8 cellular contexts compared by ENCODE assay signal in genomic region chr7:74174606-74175082, GRCh38. TPM values are rescaled to one million over a fixed set of nuclear protein-coding genes. Genes with fewer than 3 reads are reported as not detected.
DNase-seq lines count a peak whose midpoint lies in the region; ATAC-seq, FAIRE-seq and TF ChIP-seq lines count a peak whose summit lies in the region.

No MANE protein-coding gene starts in this region.

- intact Hi-C loops in natural killer cell (cut with micrococcal nuclease): loop anchor here (1.0 to 10.0 kb wide), 3 partner anchors 80 to 110 kb away; partner anchors contain the start of gene RFC2
- intact Hi-C loops in thyroid gland (cut with DNase I): no loop called here

- H3K36me3 ChIP-seq in MM.1S (replicated peaks; ENCODE audit: insufficient read depth, low read length) (no peaks in the 10 kb centered on the region), fibroblast of lung (ENCODE audit: control insufficient read depth, insufficient read depth, low read length) (peaks cover 4% of the 10 kb centered on the region), thyroid gland (no peaks in the 10 kb centered on the region)

- ATAC-seq in activated T-cell treated with anti-CD3 and anti-CD28 coated beads, Interleukin-2, amount 50 U/mL, for 4 hours: peak; percentile 53 to 56
- ATAC-seq in natural killer cell: peak; percentile 42 to 53 (median 49)

- H3K9me3 ChIP-seq in MM.1S (replicated peaks; ENCODE audit: insufficient read depth, low read length): no peaks in the 10 kb centered on the region
- H3K9me3 ChIP-seq in fibroblast of lung (ENCODE audit: control insufficient read depth, insufficient read depth, low read depth, low read length): no peaks in the 10 kb centered on the region
- no peaks in the 10 kb centered on the region for H3K9me3 ChIP-seq in thyroid gland

- WGBS in thyroid gland, 2 donors: 0 to 1% methylated on average over 7 to 9 of the region's 43 CpGs

- H3K36me3 Mint-ChIP-seq in activated T-cell treated with anti-CD3 and anti-CD28 coated beads, Interleukin-2, amount 50 U/mL, for 4 hours (ENCODE audit: insufficient read depth): peaks cover 19% of the 10 kb centered on the region
- H3K36me3 Mint-ChIP-seq in natural killer cell: no peaks in the 10 kb centered on the region

- H3K27ac ChIP-seq in MM.1S (ENCODE audit: low read length) (peak overlapping the region; percentile 54; the same call in 1 of the 2 replicates), fibroblast of lung (ENCODE audit: insufficient read depth, low read length) (peak overlapping the region; percentile 96), thyroid gland (peak overlapping the region; percentile 79 to 94 (median 91))

- peak overlapping the region; percentile 92 for H3K4me3 Mint-ChIP-seq in activated T-cell treated with anti-CD3 and anti-CD28 coated beads, Interleukin-2, amount 50 U/mL, for 4 hours
- peak overlapping the region; percentile 95 for H3K4me3 Mint-ChIP-seq in natural killer cell

- H3K9ac ChIP-seq in MM.1S (ENCODE audit: low read length) (peak overlapping the region; percentile 95), fibroblast of lung (ENCODE audit: insufficient read depth, low read length) (peak overlapping the region; percentile 96)

- H3K4me3 ChIP-seq in GM12864 (ENCODE audit: low read depth, low read length) (peak overlapping the region; percentile 100), MM.1S (ENCODE audit: low read length) (peak overlapping the region; percentile 97), fibroblast of lung (replicated peaks in 1 of 4; ENCODE audit: control extremely low read depth in 1 of 4, insufficient read depth in 1 of 4, low read depth in 3 of 4, low read length in 4 of 4) (peak overlapping the region; percentile 55 to 96 (median 90)), thyroid gland (replicated peaks in 1 of 3) (peak overlapping the region; percentile 65 to 97 (median 76))

- H3K4me1 ChIP-seq in MM.1S (ENCODE audit: low read length) (peaks cover 6% of the 10 kb centered on the region), fibroblast of lung (ENCODE audit: control insufficient read depth, extremely low read depth, insufficient read depth, low read length) (peaks cover 15% of the 10 kb centered on the region), thyroid gland (peaks cover 50 to 53% of the 10 kb centered on the region in 2 donors)

- H3K27me3 Mint-ChIP-seq in activated T-cell treated with anti-CD3 and anti-CD28 coated beads, Interleukin-2, amount 50 U/mL, for 4 hours (ENCODE audit: low read depth): no peaks in the 10 kb centered on the region
- no peaks in the 10 kb centered on the region for H3K27me3 Mint-ChIP-seq in natural killer cell (ENCODE audit: low read depth in 2 of 2)

- no peak for TF ChIP-seq CTCF in GM12864 (IDR thresholded peaks at IDR 0.05; ENCODE audit: low read depth, low read length, missing control alignments)
- no peak for TF ChIP-seq CTCF in MM.1S (IDR thresholded peaks at IDR 0.05; ENCODE audit: low read length)
- no peak for TF ChIP-seq CTCF in fibroblast of lung (conservative IDR thresholded peaks at IDR 0.05 in 1 of 2, IDR thresholded peaks at IDR 0.05 in 1 of 2; ENCODE audit: low read depth in 1 of 2, low read length in 2 of 2)
- TF ChIP-seq CTCF in natural killer cell (IDR thresholded peaks at IDR 0.05): no peak
- TF ChIP-seq CTCF in thyroid gland (IDR thresholded peaks at IDR 0.05): no peak

- H2AFZ ChIP-seq in MM.1S (ENCODE audit: low read length): no peak overlapping the region
- no peak overlapping the region for H2AFZ ChIP-seq in fibroblast of lung (ENCODE audit: low read length)

- no peaks in the 10 kb centered on the region for H3K27me3 ChIP-seq in MM.1S (replicated peaks; ENCODE audit: insufficient read depth, low read length)
- no peaks in the 10 kb centered on the region for H3K27me3 ChIP-seq in fibroblast of lung (ENCODE audit: control insufficient read depth, insufficient read depth, low read length)
- H3K27me3 ChIP-seq in thyroid gland: no peaks in the 10 kb centered on the region

- peaks cover 59% of the 10 kb centered on the region for H3K79me2 ChIP-seq in MM.1S (ENCODE audit: low read length)
- peaks cover 54% of the 10 kb centered on the region for H3K79me2 ChIP-seq in fibroblast of lung (ENCODE audit: control insufficient read depth, insufficient read depth, low read length)

- H3F3A ChIP-seq in MM.1S (ENCODE audit: insufficient read depth, low read length): peaks cover 3% of the 10 kb centered on the region; the same call in 1 of the 2 replicates

- peak overlapping the region; percentile 91 to 92 for H3K27ac Mint-ChIP-seq in natural killer cell

- no peaks in the 10 kb centered on the region for H3K9me2 ChIP-seq in MM.1S (replicated peaks; ENCODE audit: insufficient read depth, low read length)

- H3K9me3 Mint-ChIP-seq in activated T-cell treated with anti-CD3 and anti-CD28 coated beads, Interleukin-2, amount 50 U/mL, for 4 hours: no peaks in the 10 kb centered on the region
- H3K9me3 Mint-ChIP-seq in natural killer cell: no peaks in the 10 kb centered on the region

- TF ChIP-seq POLR2A in H54 (IDR thresholded peaks at IDR 0.05; ENCODE audit: low read depth, low read length) (no peak), thyroid gland (IDR thresholded peaks at IDR 0.05) (no peak)

- H3K4me2 ChIP-seq in MM.1S (ENCODE audit: low read depth, low read length) (peak overlapping the region; percentile 55), fibroblast of lung (ENCODE audit: extremely low read depth, insufficient read depth, low read length) (peak overlapping the region; percentile 98)

- peaks cover 49% of the 10 kb centered on the region for H3K4me1 Mint-ChIP-seq in activated T-cell treated with anti-CD3 and anti-CD28 coated beads, Interleukin-2, amount 50 U/mL, for 4 hours (ENCODE audit: low read depth)
- H3K4me1 Mint-ChIP-seq in natural killer cell: peaks cover 39 to 42% of the 10 kb centered on the region in 2 donors

- DNase-seq in GM12864 (ENCODE audit: low read depth) (no peak), H54 (ENCODE audit: insufficient read length, low spot score) (peak; percentile 27), MM.1S (peak; percentile 31), fibroblast of lung (ENCODE audit: low read depth in 2 of 2) (peak; percentile 51 to 75), natural killer cell (no peak), thyroid gland (peak; percentile 37 to 46), SKM-1 (lab: John Stamatoyannopoulos, UW; ENCODE audit: unreplicated experiment) (no peak)
- peak; percentile 9 for DNase-seq in activated T-cell treated with anti-CD3 and anti-CD28 coated beads, Interleukin-2, amount 50 U/mL, for 4 hours

- FAIRE-seq in H54 (lab: Jason Lieb, UNC): no peak

- peaks cover 43% of the 10 kb centered on the region for H4K20me1 ChIP-seq in MM.1S (ENCODE audit: insufficient read depth, low read length)
- no peaks in the 10 kb centered on the region for H4K20me1 ChIP-seq in fibroblast of lung (ENCODE audit: control insufficient read depth, extremely low read depth, insufficient read depth, low read length)

RNA-seq across cellular contexts. Expression of gene EIF4H, which starts 0.5 kb away (rescaled TPM):
- 100 to 1,000 TPM; 427 to 433 (median 433) TPM for total RNA-seq in activated T-cell treated with anti-CD3 and anti-CD28 coated beads, Interleukin-2, amount 50 U/mL, for 4 hours
- 308 and 361 TPM in 2 replicates for total RNA-seq in fibroblast of lung
- polyA plus RNA-seq in fibroblast of lung: 292 and 301 TPM in 2 replicates
- 289 and 326 TPM in 2 replicates for polyA plus RNA-seq in fibroblast of lung (2012)
- polyA minus RNA-seq in fibroblast of lung (ENCODE audit: low replicate concordance): 204 and 250 TPM in 2 replicates
- total RNA-seq in natural killer cell: 100 to 1,000 TPM; 286 to 294 (median 294) TPM
- total RNA-seq in thyroid gland: 100 to 1,000 TPM; 267 to 323 (median 298) TPM

RNA-seq across cellular contexts. Expression of gene LAT2, which starts 35.2 kb away (rescaled TPM):
- 10 to 100 TPM in 1 of 3 donors, 1 to 10 TPM in 2; 2.5 to 12.5 (median 5.9) TPM for total RNA-seq in activated T-cell treated with anti-CD3 and anti-CD28 coated beads, Interleukin-2, amount 50 U/mL, for 4 hours
- total RNA-seq in fibroblast of lung (0.26 and 0.50 TPM in 2 replicates), natural killer cell (100 to 1,000 TPM; 124 to 163 (median 145) TPM), thyroid gland (1 to 10 TPM in 3 of 4 donors, under 1 TPM in 1; 0.93 to 3.4 (median 2.5) TPM)
- polyA plus RNA-seq in fibroblast of lung: 0.34 and 0.36 TPM in 2 replicates
- 0.40 and 0.54 TPM in 2 replicates for polyA plus RNA-seq in fibroblast of lung (2012)
- 0.33 and 6.0 TPM in 2 replicates for polyA minus RNA-seq in fibroblast of lung (ENCODE audit: low replicate concordance)

Comparison
In these comparisons a context has a peak if more than half of its experiments do, and no peak if none do; other contexts are left out.
1. DNase-seq: peak in H54 (single experiment), MM.1S (single experiment), activated T-cell treated with anti-CD3 and anti-CD28 coated beads, Interleukin-2, amount 50 U/mL, for 4 hours (single experiment), fibroblast of lung (2 of 2) and thyroid gland (2 of 2); none in GM12864 (single experiment), natural killer cell (single experiment) and SKM-1 (single experiment).
2. RNA of gene LAT2, which starts 35.2 kb away (total RNA-seq): 124 to 163 TPM in natural killer cell; 2.5 to 12.5 TPM in activated T-cell treated with anti-CD3 and anti-CD28 coated beads, Interleukin-2, amount 50 U/mL, for 4 hours, 0.93 to 3.4 TPM in thyroid gland and 0.26 to 0.50 TPM in fibroblast of lung; every median in the first group is over 4 times any median in the second.
3. Peak in every context shown above with its lines, with median percentiles within 50 percentile points of each other: H3K4me3 ChIP-seq and H3K27ac ChIP-seq.